Comparison of ENCODE assay signal across 4 cellular contexts in genomic region chr3:175807175-175807574, GRCh38.
TF ChIP-seq lines count a peak whose summit lies in the region.

No MANE protein-coding gene starts in this region.

TF ChIP-seq in HepG2, 621 proteins besides CTCF, POLR2A, EP300 and RAD21 (continues in another document):
- TF ChIP-seq THRA (CRISPR knock-in tag; IDR thresholded peaks at IDR 0.05; ENCODE audit: borderline replicate concordance) (no peak), MAFF (IDR thresholded peaks at IDR 0.05; ENCODE audit: low read depth, low read length) (peak; percentile 71), REST (IDR thresholded peaks at IDR 0.05; ENCODE audit: borderline replicate concordance in 1 of 2, low read depth in 1 of 2, low read length in 2 of 2) (no peak), BCL3 (CRISPR knock-in tag; IDR thresholded peaks at IDR 0.05) (no peak)

TF ChIP-seq in A549, 52 proteins besides CTCF, POLR2A, EP300 and RAD21:
- TF ChIP-seq RFX5 (IDR thresholded peaks at IDR 0.05) (no peak), ATOH8 (CRISPR knock-in tag; IDR thresholded peaks at IDR 0.05; ENCODE audit: low read depth) (no peak), HOXB5 (CRISPR knock-in tag; IDR thresholded peaks at IDR 0.05) (no peak), MAFK (IDR thresholded peaks at IDR 0.05; ENCODE audit: partially characterized antibody) (peak; percentile 55)

TF ChIP-seq in IMR-90, 13 proteins besides CTCF, POLR2A, EP300 and RAD21:
- TF ChIP-seq RFX5 (IDR thresholded peaks at IDR 0.05; ENCODE audit: low read depth, low read length) (no peak), ELK1 (IDR thresholded peaks at IDR 0.05; ENCODE audit: borderline replicate concordance, low read depth, low read length) (no peak), MAZ (IDR thresholded peaks at IDR 0.05; ENCODE audit: borderline replicate concordance, low read depth, low read length) (no peak), MAFK (IDR thresholded peaks at IDR 0.05; ENCODE audit: low read depth, low read length) (peak; percentile 84), USF2 (IDR thresholded peaks at IDR 0.05; ENCODE audit: low read depth, low read length) (no peak), SMC3 (IDR thresholded peaks at IDR 0.05; ENCODE audit: low read depth, low read length) (no peak)

TF ChIP-seq in K562, 482 proteins besides CTCF, POLR2A, EP300 and RAD21:
- TF ChIP-seq C11orf30 (IDR thresholded peaks at IDR 0.05; ENCODE audit: low read depth) (peak; percentile 19; the same call in 1 of the 2 replicates), ZKSCAN3 (CRISPR knock-in tag; IDR thresholded peaks at IDR 0.05) (no peak), DMBX1 (CRISPR knock-in tag; IDR thresholded peaks at IDR 0.05; ENCODE audit: borderline replicate concordance) (no peak), ZNF316 (IDR thresholded peaks at IDR 0.05) (peak; percentile 52; the same call in 1 of the 2 replicates), ZKSCAN8 (CRISPR knock-in tag; IDR thresholded peaks at IDR 0.05) (no peak), SNIP1 (IDR thresholded peaks at IDR 0.05; ENCODE audit: low read depth) (no peak), FOS (IDR thresholded peaks at IDR 0.05; ENCODE audit: extremely low read depth, insufficient read length) (no peak), TAL1 (IDR thresholded peaks at IDR 0.05) (no peak), MAFG (tag; conservative IDR thresholded peaks at IDR 0.05) (peak; percentile 45), ILK (tag; IDR thresholded peaks at IDR 0.05; ENCODE audit: borderline replicate concordance, low read depth) (no peak), SMARCB1 (IDR thresholded peaks at IDR 0.05; ENCODE audit: insufficient read length, low read depth) (no peak), MECOM (CRISPR knock-in tag; IDR thresholded peaks at IDR 0.05) (no peak), ARID1B (IDR thresholded peaks at IDR 0.05) (no peak), NR3C1 (CRISPR knock-in tag; IDR thresholded peaks at IDR 0.05) (no peak), TFAM (CRISPR knock-in tag; conservative IDR thresholded peaks at IDR 0.05) (no peak), PATZ1 (CRISPR knock-in tag; IDR thresholded peaks at IDR 0.05; ENCODE audit: borderline replicate concordance) (no peak), RREB1 (CRISPR knock-in tag; IDR thresholded peaks at IDR 0.05) (no peak), SMC3 (conservative IDR thresholded peaks at IDR 0.05; ENCODE audit: insufficient read depth, low read depth, low read length) (no peak)
